In the genomic region with DNA sequence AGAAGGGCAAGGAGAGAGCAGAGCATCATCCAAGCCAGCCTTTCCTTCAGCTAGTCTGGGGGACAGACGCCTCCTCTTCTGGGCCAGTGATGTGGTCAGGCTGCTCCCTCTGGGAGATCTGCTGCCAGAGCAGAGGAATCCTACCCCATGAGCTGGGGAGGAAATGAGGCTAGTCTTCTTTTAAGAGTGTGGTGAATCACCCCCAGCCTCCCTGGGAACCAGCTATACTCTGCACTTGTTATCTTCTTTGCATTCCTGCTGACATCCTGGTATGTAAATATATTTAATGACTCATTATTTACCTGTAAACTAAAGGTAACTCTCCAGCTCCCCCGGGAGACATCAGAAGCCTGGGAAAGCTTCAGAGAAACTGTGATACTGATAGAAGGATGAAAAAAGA, we compare ENCODE assay signal across 8 cellular contexts. TPM values are rescaled to one million over a fixed set of nuclear protein-coding genes. Genes with fewer than 3 reads are reported as not detected.
DNase-seq lines count a peak whose midpoint lies in the region; ATAC-seq and TF ChIP-seq lines count a peak whose summit lies in the region.

No MANE protein-coding gene starts in this region.

- peaks cover 4% of the 10 kb centered on the region for H3K36me3 Mint-ChIP-seq in T-cell

- no peak for TF ChIP-seq CTCF in BE2C (IDR thresholded peaks at IDR 0.05; ENCODE audit: low read depth, low read length)

- POLR2A ChIA-PET in T-cell (lab: Charles Lee), result interaction anchor here (0.6 to 11.5 kb wide), 4 partner anchors 14 to 317 kb away, joined by 3 to 577 read pairs (median 96); no protein-coding TSS in a partner anchor

- no peaks in the 10 kb centered on the region for H3K27me3 ChIP-seq in BE2C

- H3K9me3 Mint-ChIP-seq in T-cell, result no peaks in the 10 kb centered on the region

- peak overlapping the region; percentile 68 to 93 (median 77) for H3K4me3 Mint-ChIP-seq in T-cell

- CTCF ChIA-PET in T-cell (lab: Charles Lee), result interaction anchor here (0.7 to 10.8 kb wide), 13 partner anchors 13 to 509 kb away, joined by 3 to 382 read pairs (median 3); no protein-coding TSS in a partner anchor

- H3K4me3 ChIP-seq in BE2C (ENCODE audit: low read depth, low read length), result no peak overlapping the region

- H3K27ac Mint-ChIP-seq in T-cell, result peak overlapping the region; percentile 100

- peaks cover 0 to 3% of the 10 kb centered on the region in 2 donors for H3K27me3 Mint-ChIP-seq in T-cell

- H3K9me3 ChIP-seq in BE2C, result no peaks in the 10 kb centered on the region

- H3K36me3 ChIP-seq in BE2C, result no peaks in the 10 kb centered on the region

- H3K4me1 Mint-ChIP-seq in T-cell, result peaks cover 61 to 76% (median 75%) of the 10 kb centered on the region in 3 donors

- no peaks in the 10 kb centered on the region for H3K4me1 ChIP-seq in BE2C

- DNase-seq in A172 (ENCODE audit: low spot score) (peak; percentile 94), ELF-1 (ENCODE audit: low read depth, low spot score) (peak; percentile 85), T-cell (peak in 1 of 34 experiments; percentile 39), hepatic stellate cell (ENCODE audit: low spot score) (peak; percentile 67), mucosa of gallbladder (ENCODE audit: low spot score) (no peak), NCI-H128 (lab: John Stamatoyannopoulos, UW; ENCODE audit: unreplicated experiment) (no peak), BE2C (no peak), ureter (ENCODE audit: low spot score) (no peak)

- no peak for ATAC-seq in T-cell (replicated peaks in 1 of 4)

RNA-seq across cellular contexts. Expression of a gene that starts 41.6 kb away (rescaled TPM):
- total RNA-seq in A172 (2014; rRNA removed; shearing (Covaris generic)), result 2.0 and 2.7 TPM in 2 replicates
- total RNA-seq in T-cell (10 to 100 TPM; 37.2 to 76.2 (median 62.3) TPM), mucosa of gallbladder (16.7 TPM), ureter (55.9 TPM)
- polyA plus RNA-seq in BE2C (2012; ENCODE audit: insufficient read depth, insufficient read length, low read depth), result not detected

RNA-seq across cellular contexts. Expression of a gene that starts 42.5 kb away (rescaled TPM):
- total RNA-seq in A172 (2014; rRNA removed; shearing (Covaris generic)), result not detected in 2 replicates
- total RNA-seq in T-cell (10 to 100 TPM in 3 of 5 donors, not detected in 2; 47.1 to 64.6 (median 57.7) TPM), mucosa of gallbladder (94.5 TPM), ureter (not detected)
- polyA plus RNA-seq in BE2C (2012; ENCODE audit: insufficient read depth, insufficient read length, low read depth), result not detected

Comparison
In these comparisons a context has a peak if more than half of its experiments do, and no peak if none do; other contexts are left out.
1. DNase-seq: peak in A172 (single experiment), ELF-1 (single experiment) and hepatic stellate cell (single experiment); none in mucosa of gallbladder (single experiment), NCI-H128 (single experiment), BE2C (single experiment) and ureter (single experiment).